17 cellular contexts compared by ENCODE assay signal in genomic region chr11:35105319-35106063, GRCh38. TPM values are rescaled to one million over a fixed set of nuclear protein-coding genes. Genes with fewer than 3 reads are reported as not detected.
A peak's percentile ranks its signal among the peaks of the same experiment; 100 is the strongest.
DNase-seq lines count a peak whose midpoint lies in the region; ATAC-seq and TF ChIP-seq lines count a peak whose summit lies in the region.
"Had no signal": no experiment of that assay in that cellular context is flagged by ENCODE, and none has a peak within 500 bp of the region (broad histone marks: within the 10 kb centered on the region; RNA-seq: fewer than 3 reads in every experiment).

No MANE protein-coding gene starts in this region.

- H3K27me3 Mint-ChIP-seq in dendritic cell treated with granulocyte-macrophage colony-stimulating factor and Interleukin-4, amounts not matched to agents 40 ng/mL and 50 ng/mL, for 4 days: no peaks in the 10 kb centered on the region
- H3K27me3 Mint-ChIP-seq in WTC11 (ENCODE audit: low read depth) (no peaks in the 10 kb centered on the region; the same call in 1 of the 2 replicates), glutamatergic neuron (ENCODE audit: unreplicated experiment) (no peaks in the 10 kb centered on the region)

- H3K4me1 ChIP-seq in BLaER1 treated with 17β-estradiol and CSF1 and Interleukin-3, amounts not matched to agents 10 nM and 100 nM: peaks cover 53 to 75% (median 74%) of the 10 kb centered on the region in 10 experiments
- peaks cover 45% of the 10 kb centered on the region for H3K4me1 ChIP-seq in OCI-LY7 (ENCODE audit: insufficient read depth, low read length, poor library complexity, severe bottlenecking)
- H3K4me1 ChIP-seq: adrenal gland, neural progenitor cell had no signal

- no peak overlapping the region for H3K4me3 ChIP-seq in BLaER1 treated with 17β-estradiol and CSF1 and Interleukin-3, amounts not matched to agents 10 nM and 100 nM
- no peak overlapping the region for H3K4me3 ChIP-seq in OCI-LY7 (ENCODE audit: low read depth, low read length, poor library complexity, severe bottlenecking)
- H3K4me3 ChIP-seq: adrenal gland, neural progenitor cell, right lobe of liver, upper lobe of left lung had no signal

- H2AFZ ChIP-seq in OCI-LY7 (ENCODE audit: low read length): no peak overlapping the region; the same call in 1 of the 2 replicates
- H2AFZ ChIP-seq: neural progenitor cell had no signal

- H3K9me2 ChIP-seq in OCI-LY7 (ENCODE audit: insufficient read depth, low read length): no peaks in the 10 kb centered on the region

- peak overlapping the region in 4 of 11 experiments; percentile 6 to 61 (median 37); a peak in 5 of 22 replicates for H3K27ac ChIP-seq in BLaER1 treated with 17β-estradiol and CSF1 and Interleukin-3, amounts not matched to agents 10 nM and 100 nM
- H3K27ac ChIP-seq in OCI-LY7 (ENCODE audit: low read depth, low read length, poor library complexity, severe bottlenecking): peak overlapping the region; percentile 84
- H3K27ac ChIP-seq: adrenal gland, foreskin keratinocyte, neural progenitor cell, right lobe of liver, upper lobe of left lung had no signal

- H3K27me3 ChIP-seq in BLaER1 treated with 17β-estradiol and CSF1 and Interleukin-3, amounts not matched to agents 10 nM and 100 nM: no peaks in the 10 kb centered on the region
- H3K27me3 ChIP-seq: adrenal gland, foreskin keratinocyte, neural progenitor cell, right lobe of liver, upper lobe of left lung had no signal

- H4K20me1 ChIP-seq in BLaER1 treated with 17β-estradiol and CSF1 and Interleukin-3, amounts not matched to agents 10 nM and 100 nM: no peaks in the 10 kb centered on the region
- H4K20me1 ChIP-seq in OCI-LY7 (ENCODE audit: insufficient read depth, low read length): no peaks in the 10 kb centered on the region

- intact Hi-C loops in OCI-LY7 (cut with micrococcal nuclease; ENCODE audit: unreplicated experiment): loop anchor here (1.0 to 2.0 kb wide), 3 partner anchors 27 to 58 kb away; no protein-coding TSS in a partner anchor
- intact Hi-C loops in dendritic cell treated with granulocyte-macrophage colony-stimulating factor and Interleukin-4, amounts not matched to agents 40 ng/mL and 50 ng/mL, for 4 days (cut with micrococcal nuclease): no loop called here

- H3K4me1 Mint-ChIP-seq in dendritic cell treated with granulocyte-macrophage colony-stimulating factor and Interleukin-4, amounts not matched to agents 40 ng/mL and 50 ng/mL, for 4 days (ENCODE audit: low read depth): peaks cover 47% of the 10 kb centered on the region
- peaks cover 5% of the 10 kb centered on the region for H3K4me1 Mint-ChIP-seq in WTC11
- no peaks in the 10 kb centered on the region for H3K4me1 Mint-ChIP-seq in glutamatergic neuron (ENCODE audit: low read depth, unreplicated experiment)
- H3K4me1 Mint-ChIP-seq: neural progenitor cell had no signal

- TF ChIP-seq CTCF in OCI-LY7 (conservative IDR thresholded peaks at IDR 0.05; ENCODE audit: low read length) (no peak), WTC11 (IDR thresholded peaks at IDR 0.05) (no peak), glutamatergic neuron (IDR thresholded peaks at IDR 0.05; ENCODE audit: partially characterized antibody, unreplicated experiment) (no peak)

- H3K79me2 ChIP-seq in OCI-LY7 (ENCODE audit: insufficient read depth, low read depth, low read length): no peaks in the 10 kb centered on the region

- H3K4me3 Mint-ChIP-seq in dendritic cell treated with granulocyte-macrophage colony-stimulating factor and Interleukin-4, amounts not matched to agents 40 ng/mL and 50 ng/mL, for 4 days: no peak overlapping the region
- H3K4me3 Mint-ChIP-seq in WTC11: no peak overlapping the region
- no peak overlapping the region for H3K4me3 Mint-ChIP-seq in glutamatergic neuron (ENCODE audit: unreplicated experiment)
- H3K4me3 Mint-ChIP-seq: activated T-cell treated with anti-CD3 and anti-CD28 coated beads, Interleukin-2, amount 50 U/mL, for 4 hours; neural progenitor cell had no signal

- no peaks in the 10 kb centered on the region for H3K36me3 Mint-ChIP-seq in dendritic cell treated with granulocyte-macrophage colony-stimulating factor and Interleukin-4, amounts not matched to agents 40 ng/mL and 50 ng/mL, for 4 days (ENCODE audit: low read depth)
- H3K36me3 Mint-ChIP-seq in WTC11 (peaks cover 2% of the 10 kb centered on the region; the same call in 1 of the 2 replicates), glutamatergic neuron (ENCODE audit: unreplicated experiment) (peaks cover 5% of the 10 kb centered on the region)
- H3K36me3 Mint-ChIP-seq: neural progenitor cell had no signal

- BruUV-seq in OCI-LY7 (replicated peaks; lab: Mats Ljungman, UMichigan): no TSS peak

- POLR2A ChIA-PET in OCI-LY7 (lab: Charles Lee) (interaction anchor here (0.8 to 4.5 kb wide), 3 partner anchors 11 to 47 kb away, joined by 4 to 23 read pairs (median 6); no protein-coding TSS in a partner anchor), WTC11 (lab: Charles Lee) (no interaction called here)

- 0 out of 22 replicates have a peak, but pooled peaks cover 0 to 14% (median 0%) of the 10 kb centered on the region in 11 experiments for H3K36me3 ChIP-seq in BLaER1 treated with 17β-estradiol and CSF1 and Interleukin-3, amounts not matched to agents 10 nM and 100 nM
- no peaks in the 10 kb centered on the region for H3K36me3 ChIP-seq in OCI-LY7 (ENCODE audit: insufficient read depth, low read length)
- H3K36me3 ChIP-seq: adrenal gland, neural progenitor cell, right lobe of liver, upper lobe of left lung had no signal

- no peak for ATAC-seq in WTC11
- ATAC-seq: foreskin keratinocyte, right lobe of liver had no signal

- no peak overlapping the region for H3K9ac ChIP-seq in BLaER1 treated with 17β-estradiol and CSF1 and Interleukin-3, amounts not matched to agents 10 nM and 100 nM
- H3K9ac ChIP-seq: neural progenitor cell had no signal

- peak overlapping the region; percentile 16 for H3K27ac Mint-ChIP-seq in dendritic cell treated with granulocyte-macrophage colony-stimulating factor and Interleukin-4, amounts not matched to agents 40 ng/mL and 50 ng/mL, for 4 days
- H3K27ac Mint-ChIP-seq in WTC11 (no peak overlapping the region), glutamatergic neuron (ENCODE audit: unreplicated experiment) (no peak overlapping the region)
- H3K27ac Mint-ChIP-seq: neural progenitor cell had no signal

- no peak for DNase-seq in OCI-LY7 (ENCODE audit: low spot score)
- DNase-seq in myocyte (ENCODE audit: low read depth): peak; percentile 66
- no peak for DNase-seq in WTC11 (ENCODE audit: low spot score)
- DNase-seq in glutamatergic neuron: no peak
- no peak for DNase-seq in activated CD4-positive, alpha-beta T cell treated with anti-CD3 and anti-CD28 coated beads for 48 hours
- no peak for DNase-seq in NCI-H748 (lab: John Stamatoyannopoulos, UW; ENCODE audit: unreplicated experiment)
- DNase-seq: activated T-cell treated with anti-CD3 and anti-CD28 coated beads, Interleukin-2, amount 50 U/mL, for 4 hours; foreskin keratinocyte; NCI-H187 treated with DMSO at 0.1 percent for 48 hours; NCI-H748 treated with DMSO at 0.1 percent for 48 hours; right lobe of liver; stimulated activated CD4-positive, alpha-beta T cell treated with anti-CD3 and anti-CD28 coated beads, Interleukin-4, amount 100 ng/mL, for 24 hours; upper lobe of left lung had no signal

- peaks cover 0 to 37% (median 18%) of the 10 kb centered on the region in 11 experiments; a peak in 16 of 22 replicates for H3K9me3 ChIP-seq in BLaER1 treated with 17β-estradiol and CSF1 and Interleukin-3, amounts not matched to agents 10 nM and 100 nM (replicated peaks in 1 of 11)
- H3K9me3 ChIP-seq in OCI-LY7 (ENCODE audit: low read length): peaks cover 9% of the 10 kb centered on the region; the same call in 1 of the 2 replicates
- H3K9me3 ChIP-seq: adrenal gland, right lobe of liver, upper lobe of left lung had no signal

- no peaks in the 10 kb centered on the region for H3K9me3 Mint-ChIP-seq in dendritic cell treated with granulocyte-macrophage colony-stimulating factor and Interleukin-4, amounts not matched to agents 40 ng/mL and 50 ng/mL, for 4 days
- H3K9me3 Mint-ChIP-seq in WTC11 (peaks cover 6% of the 10 kb centered on the region), glutamatergic neuron (ENCODE audit: unreplicated experiment) (no peaks in the 10 kb centered on the region)
- H3K9me3 Mint-ChIP-seq: activated T-cell treated with anti-CD3 and anti-CD28 coated beads, Interleukin-2, amount 50 U/mL, for 4 hours; neural progenitor cell had no signal

- H3K4me2 ChIP-seq in BLaER1 treated with 17β-estradiol and CSF1 and Interleukin-3, amounts not matched to agents 10 nM and 100 nM: peak overlapping the region; percentile 77 to 97 (median 90); a peak in 21 of 22 replicates
- H3K4me2 ChIP-seq in OCI-LY7 (ENCODE audit: low read length): peak overlapping the region; percentile 66
- H3K4me2 ChIP-seq: neural progenitor cell had no signal

- CTCF ChIA-PET in OCI-LY7 (lab: Charles Lee; ENCODE audit: unreplicated experiment) (no interaction called here), WTC11 (lab: Charles Lee) (no interaction called here)

TF ChIP-seq in WTC11, 78 proteins besides CTCF, POLR2A, EP300 and RAD21:
- no peak for TF ChIP-seq ELF4 (CRISPR knock-in tag; IDR thresholded peaks at IDR 0.05; ENCODE audit: low read depth)
- TF ChIP-seq SP1 (CRISPR knock-in tag; conservative IDR thresholded peaks at IDR 0.05): no peak
- TF ChIP-seq ZNF121 (CRISPR knock-in tag; IDR thresholded peaks at IDR 0.05): no peak

RNA-seq across cellular contexts. Expression of gene CD44, which starts 33.5 kb away (rescaled TPM):
- total RNA-seq in OCI-LY7 (2014; rRNA removed; shearing (Covaris generic)): not detected in 2 replicates
- total RNA-seq in OCI-LY7 (2022): 0.07 and 0.55 TPM in 2 replicates
- total RNA-seq in myocyte: 62.9 and 95.4 TPM in 2 replicates
- 96.3 TPM for polyA plus RNA-seq in myocyte (2012)
- total RNA-seq in WTC11 (2021): 9.6 to 12.0 TPM (median 10.3 TPM) in 3 replicates
- total RNA-seq in glutamatergic neuron (ENCODE audit: unreplicated experiment): 0.71 TPM
